ENCODE assay signal across 24 cellular contexts in genomic region chr7:24731313-24731712, GRCh38.
"Had no signal": no experiment of that assay in that cellular context is flagged by ENCODE, and none has a peak within 500 bp of the region (broad histone marks: within the 10 kb centered on the region; RNA-seq: fewer than 3 reads in every experiment).

No MANE protein-coding gene starts in this region.

- DNase-seq: IMR-90, Karpas-422, KG1, MG63, NCI-H1092, NCI-H1105 treated with DMSO at 0.1 percent for 48 hours, NCI-H1417 treated with DMSO at 0.1 percent for 48 hours, NCI-H146, NCI-H1694 treated with DMSO at 0.1 percent for 48 hours, NCI-H1930, NCI-H2081, NCI-H2107, NCI-H2227 treated with DMSO at 0.1 percent for 48 hours, NCI-H510A, NCI-H524 treated with DMSO at 0.1 percent for 48 hours, NCI-H69, NCI-H774, Right ventricle myocardium superior, RPMI8226, SIG-M5, SK-N-SH had no signal

- FAIRE-seq: HepG2, RCC 7860 had no signal

- H3K9me3 ChIP-seq: MG63, SJSA1 had no signal

- H3K27me3 ChIP-seq: MG63, SJSA1 had no signal

- H3K4me2 ChIP-seq: SK-N-SH had no signal

- ATAC-seq: HepG2 had no signal

- H3K27ac ChIP-seq: SJSA1 had no signal

- H3K4me3 ChIP-seq: MG63, SJSA1 had no signal

- H3K9ac ChIP-seq: SK-N-SH had no signal

- H3K4me1 ChIP-seq: SJSA1 had no signal

- H3K36me3 ChIP-seq: MG63, SJSA1 had no signal
